Comparison of ENCODE assay signal across 1 cellular context in the genomic region with DNA sequence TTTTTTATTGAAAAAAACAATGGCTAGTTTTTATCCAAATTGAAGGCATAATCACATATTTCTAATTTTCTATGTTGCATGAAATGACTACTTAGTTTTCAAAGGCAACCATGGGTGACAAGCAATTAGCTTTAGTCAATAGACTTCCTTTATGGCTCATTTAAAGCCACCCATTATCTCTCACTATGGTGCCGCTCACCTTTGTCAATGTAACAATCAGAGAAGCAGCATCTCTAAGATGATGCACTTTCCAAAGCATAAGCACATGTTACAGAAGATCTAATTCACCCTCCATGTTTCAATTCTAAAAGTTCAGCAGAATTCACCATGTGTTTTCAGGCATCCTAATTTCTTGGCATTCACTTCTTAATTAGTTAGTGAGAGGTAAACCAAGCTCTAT.
TF ChIP-seq lines count a peak whose summit lies in the region.

No MANE protein-coding gene starts in this region.

TF ChIP-seq in HepG2, 621 proteins besides CTCF, POLR2A, EP300 and RAD21:
- TF ChIP-seq RELA (CRISPR knock-in tag; IDR thresholded peaks at IDR 0.05), result no peak
- TF ChIP-seq MNT (IDR thresholded peaks at IDR 0.05), result peak; percentile 36; the same call in 1 of the 2 replicates
